In genomic region chr21:15203740-15204139, GRCh38 we compare ENCODE assay signal across 1 cellular context.
TF ChIP-seq lines count a peak whose summit lies in the region.

No MANE protein-coding gene starts in this region.

TF ChIP-seq in HepG2, 621 proteins besides CTCF, POLR2A, EP300 and RAD21 (continued from another document and continues in another):
- no peak for TF ChIP-seq THAP9 (CRISPR knock-in tag; IDR thresholded peaks at IDR 0.05; ENCODE audit: borderline replicate concordance)
- no peak for TF ChIP-seq ASH2L (IDR thresholded peaks at IDR 0.05; ENCODE audit: insufficient read length, low read depth, low read length)
- no peak for TF ChIP-seq ZNF282 (IDR thresholded peaks at IDR 0.05; ENCODE audit: partially characterized antibody)
- TF ChIP-seq ZNF362 (CRISPR knock-in tag; IDR thresholded peaks at IDR 0.05; ENCODE audit: borderline replicate concordance): no peak
- TF ChIP-seq ZNF549 (CRISPR knock-in tag; IDR thresholded peaks at IDR 0.05): no peak
- TF ChIP-seq ATF5 (CRISPR knock-in tag; IDR thresholded peaks at IDR 0.05; ENCODE audit: low read depth): no peak
- no peak for TF ChIP-seq SRY (CRISPR knock-in tag; IDR thresholded peaks at IDR 0.05)
- TF ChIP-seq HOXA3 (CRISPR knock-in tag; IDR thresholded peaks at IDR 0.05): no peak
- no peak for TF ChIP-seq BCL6 (CRISPR knock-in tag; IDR thresholded peaks at IDR 0.05)
- TF ChIP-seq HNF4A (CRISPR knock-in tag; IDR thresholded peaks at IDR 0.05): 0 out of 2 replicates have a peak, but pooled peaks have one; percentile 17
- TF ChIP-seq ZNF609 (CRISPR knock-in tag; IDR thresholded peaks at IDR 0.05; ENCODE audit: borderline replicate concordance): no peak
- no peak; the same call in 1 of the 2 replicates for TF ChIP-seq SOX13 (IDR thresholded peaks at IDR 0.05)
- peak in 1 of 2 experiments; percentile 87; a peak in 2 of 4 replicates for TF ChIP-seq SOX13 (CRISPR knock-in tag; conservative IDR thresholded peaks at IDR 0.05 in 1 of 2, IDR thresholded peaks at IDR 0.05 in 1 of 2)
- no peak for TF ChIP-seq MYPOP (CRISPR knock-in tag; IDR thresholded peaks at IDR 0.05)
- TF ChIP-seq PRPF4 (IDR thresholded peaks at IDR 0.05; ENCODE audit: low read depth, low read length, poor library complexity, severe bottlenecking): no peak
- no peak for TF ChIP-seq PRDM15 (CRISPR knock-in tag; IDR thresholded peaks at IDR 0.05)
- no peak for TF ChIP-seq ZNF432 (CRISPR knock-in tag; IDR thresholded peaks at IDR 0.05; ENCODE audit: borderline replicate concordance)
- TF ChIP-seq MXI1 (IDR thresholded peaks at IDR 0.05; ENCODE audit: borderline replicate concordance, low read depth, low read length): no peak
- TF ChIP-seq SOX5 (CRISPR knock-in tag; IDR thresholded peaks at IDR 0.05; ENCODE audit: borderline replicate concordance): peak; percentile 53; the same call in 1 of the 2 replicates
- TF ChIP-seq JARID2 (CRISPR knock-in tag; IDR thresholded peaks at IDR 0.05; ENCODE audit: insufficient replicate concordance): no peak
- TF ChIP-seq ATM (IDR thresholded peaks at IDR 0.05; ENCODE audit: borderline replicate concordance): no peak
- 0 out of 2 replicates have a peak, but pooled peaks have one; percentile 42 for TF ChIP-seq POGZ (CRISPR knock-in tag; IDR thresholded peaks at IDR 0.05)
- peak; percentile 29; the same call in 1 of the 2 replicates for TF ChIP-seq RARA (CRISPR knock-in tag; IDR thresholded peaks at IDR 0.05)
- TF ChIP-seq TERF1 (CRISPR knock-in tag; IDR thresholded peaks at IDR 0.05): no peak
- TF ChIP-seq FOXJ3 (CRISPR knock-in tag; IDR thresholded peaks at IDR 0.05; ENCODE audit: borderline replicate concordance): no peak
- TF ChIP-seq ZFP36L1 (CRISPR knock-in tag; IDR thresholded peaks at IDR 0.05): no peak
- peak; percentile 23; the same call in 1 of the 2 replicates for TF ChIP-seq HMG20A (CRISPR knock-in tag; IDR thresholded peaks at IDR 0.05; ENCODE audit: borderline replicate concordance)
- TF ChIP-seq ZNF24 (IDR thresholded peaks at IDR 0.05): no peak
- no peak for TF ChIP-seq ZNF207 (IDR thresholded peaks at IDR 0.05; ENCODE audit: borderline replicate concordance)
- no peak for TF ChIP-seq ZNF510 (CRISPR knock-in tag; IDR thresholded peaks at IDR 0.05; ENCODE audit: low read depth)
- peak; percentile 19; the same call in 1 of the 2 replicates for TF ChIP-seq ISL2 (CRISPR knock-in tag; IDR thresholded peaks at IDR 0.05)
- no peak for TF ChIP-seq DNMT3B (CRISPR knock-in tag; conservative IDR thresholded peaks at IDR 0.05)
- no peak for TF ChIP-seq ZNF414 (CRISPR knock-in tag; IDR thresholded peaks at IDR 0.05)
- no peak for TF ChIP-seq FOXP1 (IDR thresholded peaks at IDR 0.05)
- 0 out of 2 replicates have a peak, but pooled peaks have one; percentile 13 for TF ChIP-seq FOXP1 (CRISPR knock-in tag; IDR thresholded peaks at IDR 0.05)
- TF ChIP-seq TCF7L2 (IDR thresholded peaks at IDR 0.05; ENCODE audit: low read depth, low read length): no peak
- no peak for TF ChIP-seq MTF2 (CRISPR knock-in tag; IDR thresholded peaks at IDR 0.05; ENCODE audit: borderline replicate concordance)
- TF ChIP-seq SP4 (CRISPR knock-in tag; IDR thresholded peaks at IDR 0.05): no peak
- TF ChIP-seq ZNF652 (CRISPR knock-in tag; IDR thresholded peaks at IDR 0.05; ENCODE audit: borderline replicate concordance, low read depth): 0 out of 2 replicates have a peak, but pooled peaks have one; percentile 31
- TF ChIP-seq ZNF781 (CRISPR knock-in tag; IDR thresholded peaks at IDR 0.05; ENCODE audit: borderline replicate concordance, not compliant biosample characterization): no peak
- TF ChIP-seq RNF219 (CRISPR knock-in tag; IDR thresholded peaks at IDR 0.05): no peak
- TF ChIP-seq IRF1 (CRISPR knock-in tag; IDR thresholded peaks at IDR 0.05; ENCODE audit: low read depth): no peak
